ENCODE assay signal across 8 cellular contexts in the genomic region with DNA sequence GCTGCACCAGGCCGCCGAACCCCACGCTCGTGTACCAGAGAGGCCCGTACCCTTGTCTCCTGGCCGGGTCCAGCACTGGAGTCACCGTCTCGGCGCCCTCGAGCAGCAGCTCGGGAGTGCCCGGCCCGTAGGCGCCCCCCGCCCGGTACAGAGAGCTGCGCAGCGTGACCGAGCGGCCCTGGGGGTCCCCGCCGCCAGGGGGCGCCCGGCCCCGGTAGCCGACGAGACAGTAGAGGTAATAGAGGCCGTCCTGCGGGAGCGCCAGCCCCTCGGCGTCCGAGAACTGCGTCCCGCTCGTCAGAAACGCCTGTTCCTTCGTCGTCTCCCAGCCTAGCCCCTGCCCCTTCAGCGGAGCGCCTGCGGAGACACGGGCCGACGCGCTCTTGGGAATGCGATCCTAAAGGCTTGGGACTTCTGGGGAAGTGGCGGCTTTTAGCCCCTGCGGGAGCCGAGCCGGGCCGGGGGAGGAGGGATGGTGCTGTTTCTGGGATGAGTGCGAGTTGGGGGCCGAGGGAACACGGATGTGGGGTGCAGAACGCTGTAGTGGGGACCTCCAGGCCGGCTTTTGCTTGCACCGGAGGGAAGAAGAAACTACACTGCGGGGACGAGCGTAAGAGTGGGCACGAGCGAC. TPM values are rescaled to one million over a fixed set of nuclear protein-coding genes. Genes with fewer than 3 reads are reported as not detected.
DNase-seq lines count a peak whose midpoint lies in the region; ATAC-seq and TF ChIP-seq lines count a peak whose summit lies in the region.

No MANE protein-coding gene starts in this region.

- H3K27ac Mint-ChIP-seq in activated CD4-positive, alpha-beta T cell treated with anti-CD3 and anti-CD28 coated beads, Interleukin-2, amount 10 ng/mL, durations not matched to agents 24 days and 14 days: peak overlapping the region; percentile 91
- peak overlapping the region; percentile 93 for H3K27ac Mint-ChIP-seq in dendritic cell treated with granulocyte-macrophage colony-stimulating factor and Interleukin-4, amounts not matched to agents 40 ng/mL and 50 ng/mL, for 4 days

- no peaks in the 10 kb centered on the region for H3K27me3 Mint-ChIP-seq in activated CD4-positive, alpha-beta T cell treated with anti-CD3 and anti-CD28 coated beads, Interleukin-2, amount 10 ng/mL, durations not matched to agents 24 days and 14 days
- no peaks in the 10 kb centered on the region for H3K27me3 Mint-ChIP-seq in dendritic cell treated with granulocyte-macrophage colony-stimulating factor and Interleukin-4, amounts not matched to agents 40 ng/mL and 50 ng/mL, for 4 days

- DNase-seq in NCI-H446 (lab: John Stamatoyannopoulos, UW) (peak; percentile 38 to 84), lower leg skin (ENCODE audit: low spot score in 2 of 2) (peak; percentile 71 to 97)
- DNase-seq in activated CD4-positive, alpha-beta T cell treated with anti-CD3 and anti-CD28 coated beads, Interleukin-2, amount 10 ng/mL, durations not matched to agents 24 days and 14 days: peak; percentile 96
- DNase-seq in stimulated activated CD4-positive, alpha-beta T cell treated with anti-CD3 and anti-CD28 coated beads, Interleukin-4, amount 100 ng/mL, for 4 hours: peak; percentile 84 to 92

- H3K36me3 Mint-ChIP-seq in activated CD4-positive, alpha-beta T cell treated with anti-CD3 and anti-CD28 coated beads, Interleukin-2, amount 10 ng/mL, durations not matched to agents 24 days and 14 days (ENCODE audit: low read depth): peaks cover 61% of the 10 kb centered on the region
- peaks cover 33% of the 10 kb centered on the region for H3K36me3 Mint-ChIP-seq in dendritic cell treated with granulocyte-macrophage colony-stimulating factor and Interleukin-4, amounts not matched to agents 40 ng/mL and 50 ng/mL, for 4 days (ENCODE audit: low read depth)

- H3K4me3 Mint-ChIP-seq in activated CD4-positive, alpha-beta T cell treated with anti-CD3 and anti-CD28 coated beads, Interleukin-2, amount 10 ng/mL, durations not matched to agents 24 days and 14 days: peak overlapping the region; percentile 94
- peak overlapping the region; percentile 90 for H3K4me3 Mint-ChIP-seq in dendritic cell treated with granulocyte-macrophage colony-stimulating factor and Interleukin-4, amounts not matched to agents 40 ng/mL and 50 ng/mL, for 4 days

- TF ChIP-seq POLR2A in lower leg skin (IDR thresholded peaks at IDR 0.05): no peak

- TF ChIP-seq CTCF in 22Rv1 (IDR thresholded peaks at IDR 0.05) (peak; percentile 99), lower leg skin (IDR thresholded peaks at IDR 0.05) (peak in 1 of 3 donors; percentile 93)

- peak overlapping the region; percentile 70 for H3K4me3 ChIP-seq in lower leg skin (ENCODE audit: low read depth, poor library complexity, severe bottlenecking)

- ATAC-seq in GM18499 (IDR thresholded peaks at IDR 0.05; ENCODE audit: insufficient read depth, unreplicated experiment) (peak; percentile 39), HG03108 (IDR thresholded peaks at IDR 0.05; ENCODE audit: unreplicated experiment) (peak; percentile 44)

- intact Hi-C loops in activated CD4-positive, alpha-beta T cell treated with anti-CD3 and anti-CD28 coated beads, Interleukin-2, amount 10 ng/mL, durations not matched to agents 24 days and 14 days (cut with micrococcal nuclease): loop anchor here (1.0 to 5.0 kb wide), 7 partner anchors 9 to 156 kb away; a partner anchor contains a TSS
- intact Hi-C loops in dendritic cell treated with granulocyte-macrophage colony-stimulating factor and Interleukin-4, amounts not matched to agents 40 ng/mL and 50 ng/mL, for 4 days (cut with micrococcal nuclease): loop anchor here (1.0 kb wide), 1 partner anchor 17 kb away; no protein-coding TSS in a partner anchor
- intact Hi-C loops in lower leg skin (cut with DNase I; ENCODE audit: low total_unique reads): no loop called here

- WGBS in lower leg skin, 2 donors: 0 to 2% methylated on average over 28 to 52 of the region's 63 CpGs

- H3K27ac ChIP-seq in 22Rv1: no peak overlapping the region

- H3K9me3 Mint-ChIP-seq in activated CD4-positive, alpha-beta T cell treated with anti-CD3 and anti-CD28 coated beads, Interleukin-2, amount 10 ng/mL, durations not matched to agents 24 days and 14 days: no peaks in the 10 kb centered on the region
- H3K9me3 Mint-ChIP-seq in dendritic cell treated with granulocyte-macrophage colony-stimulating factor and Interleukin-4, amounts not matched to agents 40 ng/mL and 50 ng/mL, for 4 days: no peaks in the 10 kb centered on the region

- peaks cover 62% of the 10 kb centered on the region for H3K4me1 Mint-ChIP-seq in activated CD4-positive, alpha-beta T cell treated with anti-CD3 and anti-CD28 coated beads, Interleukin-2, amount 10 ng/mL, durations not matched to agents 24 days and 14 days
- H3K4me1 Mint-ChIP-seq in dendritic cell treated with granulocyte-macrophage colony-stimulating factor and Interleukin-4, amounts not matched to agents 40 ng/mL and 50 ng/mL, for 4 days (ENCODE audit: low read depth): peaks cover 64% of the 10 kb centered on the region

RNA-seq across cellular contexts. Expression of a gene that starts 1.3 kb away (rescaled TPM):
- 134 and 136 TPM in 2 replicates for total RNA-seq in activated CD4-positive, alpha-beta T cell treated with anti-CD3 and anti-CD28 coated beads, Interleukin-2, amount 10 ng/mL, durations not matched to agents 24 days and 14 days
- total RNA-seq in lower leg skin: 1 to 10 TPM in 1 of 4 donors, not detected in 3; 1.1 TPM

RNA-seq across cellular contexts. Expression of a gene that starts 5.2 kb away (rescaled TPM):
- 42.6 and 46.4 TPM in 2 replicates for total RNA-seq in activated CD4-positive, alpha-beta T cell treated with anti-CD3 and anti-CD28 coated beads, Interleukin-2, amount 10 ng/mL, durations not matched to agents 24 days and 14 days
- total RNA-seq in lower leg skin: 1 to 10 TPM; 1.6 to 7.0 (median 4.4) TPM

RNA-seq across cellular contexts. Expression of a gene that starts 5.6 kb away (rescaled TPM):
- 294 and 303 TPM in 2 replicates for total RNA-seq in activated CD4-positive, alpha-beta T cell treated with anti-CD3 and anti-CD28 coated beads, Interleukin-2, amount 10 ng/mL, durations not matched to agents 24 days and 14 days
- 1 to 10 TPM in 1 of 4 donors, under 1 TPM in 3; 0.38 to 1.4 (median 0.59) TPM for total RNA-seq in lower leg skin

RNA-seq across cellular contexts. Expression of a gene that starts 8.8 kb away (rescaled TPM):
- total RNA-seq in activated CD4-positive, alpha-beta T cell treated with anti-CD3 and anti-CD28 coated beads, Interleukin-2, amount 10 ng/mL, durations not matched to agents 24 days and 14 days: 622 and 631 TPM in 2 replicates
- not detected for total RNA-seq in lower leg skin

RNA-seq across cellular contexts. Expression of a gene that starts 11.9 kb away (rescaled TPM):
- 12.2 and 14.5 TPM in 2 replicates for total RNA-seq in activated CD4-positive, alpha-beta T cell treated with anti-CD3 and anti-CD28 coated beads, Interleukin-2, amount 10 ng/mL, durations not matched to agents 24 days and 14 days
- not detected for total RNA-seq in lower leg skin

Comparison
In these comparisons a context has a peak if more than half of its experiments do, and no peak if none do; other contexts are left out.
1. RNA of a gene that starts 1.3 kb away (total RNA-seq): 134 to 136 TPM in activated CD4-positive, alpha-beta T cell treated with anti-CD3 and anti-CD28 coated beads, Interleukin-2, amount 10 ng/mL, durations not matched to agents 24 days and 14 days; 1.1 TPM in lower leg skin; every median in the first group is over 10 times any median in the second.
2. RNA of a gene that starts 5.6 kb away (total RNA-seq): 294 to 303 TPM in activated CD4-positive, alpha-beta T cell treated with anti-CD3 and anti-CD28 coated beads, Interleukin-2, amount 10 ng/mL, durations not matched to agents 24 days and 14 days; 0.38 to 1.4 TPM in lower leg skin; every median in the first group is over 100 times any median in the second.
3. Peak in every context shown above with its lines, with median percentiles within 50 percentile points of each other: DNase-seq.